1 cellular context compared by ENCODE assay signal in genomic region chr18:25349131-25349925, GRCh38.
A peak's percentile ranks its signal among the peaks of the same experiment; 100 is the strongest.
TF ChIP-seq lines count a peak whose summit lies in the region.

No MANE protein-coding gene starts in this region.

TF ChIP-seq in H1, 55 proteins besides CTCF, POLR2A, EP300 and RAD21 (continued from another document):
- peak; percentile 40; the same call in 1 of the 2 replicates for TF ChIP-seq RBBP5 (IDR thresholded peaks at IDR 0.05; ENCODE audit: borderline replicate concordance, low read depth, low read length)
- peak; percentile 37; the same call in 1 of the 2 replicates for TF ChIP-seq PHF8 (conservative IDR thresholded peaks at IDR 0.05; ENCODE audit: low read depth, low read length)
- TF ChIP-seq SIN3A (conservative IDR thresholded peaks at IDR 0.05 in 1 of 2, IDR thresholded peaks at IDR 0.05 in 1 of 2; ENCODE audit: low read depth in 1 of 2, low read length in 2 of 2) = peak in 1 of 2 experiments; percentile 61; a peak in 1 of 4 replicates
